Comparison of ENCODE assay signal across 19 cellular contexts in the genomic region with DNA sequence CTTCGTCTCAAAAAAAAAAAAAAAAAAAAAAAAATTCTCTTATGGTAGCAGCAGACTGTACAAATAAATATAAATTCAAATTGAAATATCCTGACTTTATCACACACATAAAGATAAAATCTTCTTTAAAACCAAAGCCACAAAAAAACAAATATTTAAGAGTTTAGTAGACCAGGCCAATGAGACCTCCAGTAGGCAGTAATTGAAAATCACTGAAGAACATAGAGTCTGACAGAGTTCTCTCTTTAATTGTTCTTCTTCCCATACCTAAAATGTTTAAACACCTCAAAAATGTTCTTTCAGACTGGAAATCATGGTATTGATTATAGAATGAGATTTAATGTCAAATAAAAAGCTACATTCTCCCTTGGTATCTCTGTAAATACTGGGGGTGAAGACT.
"Had no signal": no experiment of that assay in that cellular context is flagged by ENCODE, and none has a peak within 500 bp of the region (broad histone marks: within the 10 kb centered on the region; RNA-seq: fewer than 3 reads in every experiment).

No MANE protein-coding gene starts in this region.

- H3K27me3 Mint-ChIP-seq: activated CD8-positive, alpha-beta memory T cell treated with anti-CD3 and anti-CD28 coated beads, Interleukin-2, amount 10 ng/mL, durations not matched to agents 7 days and 5 days; memory B cell; naive thymus-derived CD8-positive, alpha-beta T cell had no signal

- H3K36me3 ChIP-seq: vagina had no signal

- H3K4me3 ChIP-seq: tibial nerve, vagina had no signal

- H3K9me3 ChIP-seq: vagina had no signal

- H3K4me3 Mint-ChIP-seq: activated T-cell treated with anti-CD3 and anti-CD28 coated beads, Interleukin-2, amount 50 U/mL, for 4 hours; memory B cell had no signal

- ATAC-seq: activated CD8-positive, alpha-beta memory T cell treated with anti-CD3 and anti-CD28 coated beads, Interleukin-2, amount 10 ng/mL, durations not matched to agents 7 days and 5 days; activated T-cell treated with anti-CD3 and anti-CD28 coated beads, Interleukin-2, amount 50 U/mL, for 4 hours; left ventricle myocardium superior; naive thymus-derived CD8-positive, alpha-beta T cell had no signal

- H3K9me3 Mint-ChIP-seq: memory B cell had no signal

- H3K27me3 ChIP-seq: tibial nerve, vagina had no signal

- H3K27ac Mint-ChIP-seq: memory B cell had no signal

- H3K27ac ChIP-seq: tibial nerve, vagina had no signal

- DNase-seq: activated CD4-positive, alpha-beta T cell treated with anti-CD3 and anti-CD28 coated beads for 1 hour; activated CD4-positive, alpha-beta T cell treated with anti-CD3 and anti-CD28 coated beads, Interleukin-2, amount 50 U/mL, for 48 hours; activated CD8-positive, alpha-beta memory T cell treated with anti-CD3 and anti-CD28 coated beads, Interleukin-2, amount 10 ng/mL, durations not matched to agents 7 days and 5 days; activated gamma-delta T cell; activated T-cell treated with anti-CD3 and anti-CD28 coated beads, Interleukin-2, amount 50 U/mL, for 4 hours; aorta; dermis blood vessel endothelial cell; hippocampal formation; kidney; left ventricle myocardium superior; naive thymus-derived CD8-positive, alpha-beta T cell; posterior cingulate gyrus; retina; stimulated activated CD4-positive, alpha-beta T cell treated with anti-CD3 and anti-CD28 coated beads, Interleukin-4, amount 100 ng/mL, for 1 hour; stimulated activated naive CD4-positive, alpha-beta T cell; T-helper 1 cell had no signal
